Comparison of ENCODE assay signal across 10 cellular contexts in genomic region chr16:83458612-83459011, GRCh38.
DNase-seq lines count a peak whose midpoint lies in the region; ATAC-seq and TF ChIP-seq lines count a peak whose summit lies in the region.
"Had no signal": no experiment of that assay in that cellular context is flagged by ENCODE, and none has a peak within 500 bp of the region (broad histone marks: within the 10 kb centered on the region; RNA-seq: fewer than 3 reads in every experiment).

No MANE protein-coding gene starts in this region.

- no peaks in the 10 kb centered on the region for H3K79me2 ChIP-seq in KMS-11 (ENCODE audit: insufficient read depth, low read depth)

- ATAC-seq in GM18861 (IDR thresholded peaks at IDR 0.05; ENCODE audit: unreplicated experiment) = peak; percentile 77
- no peak for ATAC-seq in left ventricle myocardium superior

- no peaks in the 10 kb centered on the region for H4K20me1 ChIP-seq in KMS-11 (ENCODE audit: insufficient read depth)

- H3K4me3 ChIP-seq in KMS-11 (IDR thresholded peaks at IDR 0.05; ENCODE audit: insufficient read depth, low read depth, low read length) = no peak overlapping the region
- H3K4me3 ChIP-seq: thoracic aorta had no signal

- intact Hi-C loops in left ventricle myocardium superior (cut with micrococcal nuclease) (no loop called here), CD14-positive monocyte (cut with micrococcal nuclease) (no loop called here)

- TF ChIP-seq CTCF in KMS-11 (conservative IDR thresholded peaks at IDR 0.05; ENCODE audit: low read depth, low read length) (no peak), CD14-positive monocyte (IDR thresholded peaks at IDR 0.05) (no peak)

- H3K36me3 Mint-ChIP-seq in CD14-positive monocyte = no peaks in the 10 kb centered on the region

- no peak overlapping the region; the same call in 1 of the 2 replicates for H3K27ac ChIP-seq in KMS-11
- H3K27ac ChIP-seq: thoracic aorta had no signal

- H3K36me3 ChIP-seq in KMS-11 (ENCODE audit: insufficient read depth) = no peaks in the 10 kb centered on the region
- H3K36me3 ChIP-seq: thoracic aorta had no signal

- peak; percentile 74 for DNase-seq in HCEC 1CT
- peak; percentile 96 for DNase-seq in iris pigment epithelial cell (ENCODE audit: low read depth)
- no peak for DNase-seq in left ventricle myocardium superior
- no peak for DNase-seq in OCI-M1 (lab: John Stamatoyannopoulos, UW)
- DNase-seq in NCI-H146 treated with DMSO at 0.1 percent for 48 hours (lab: John Stamatoyannopoulos, UW; ENCODE audit: unreplicated experiment) = no peak
- DNase-seq in CD14-positive monocyte (ENCODE audit: low spot score) = no peak
- DNase-seq: T-helper 9 cell had no signal

- peak overlapping the region; percentile 31 for H3K4me2 ChIP-seq in KMS-11

- H3K9me3 Mint-ChIP-seq in CD14-positive monocyte = peaks cover 0 to 7% (median 0%) of the 10 kb centered on the region in 7 donors

- no peaks in the 10 kb centered on the region for H3K4me1 ChIP-seq in KMS-11 (ENCODE audit: low read depth, poor library complexity, severe bottlenecking)

- peak overlapping the region; percentile 1; the same call in 1 of the 2 replicates for H2AFZ ChIP-seq in KMS-11 (ENCODE audit: low read depth)

- no peak overlapping the region for H3K9ac ChIP-seq in KMS-11

- peaks cover 0 to 3% (median 0%) of the 10 kb centered on the region in 3 donors for H3K27me3 Mint-ChIP-seq in CD14-positive monocyte (ENCODE audit: low read depth in 3 of 3)

- no peaks in the 10 kb centered on the region for H3K4me1 Mint-ChIP-seq in CD14-positive monocyte

- no peak overlapping the region for H3K4me3 Mint-ChIP-seq in CD14-positive monocyte

- H3K27me3 ChIP-seq in KMS-11 (ENCODE audit: insufficient read depth, low read depth) = no peaks in the 10 kb centered on the region

- H3K27ac Mint-ChIP-seq in CD14-positive monocyte = peak overlapping the region in 1 of 7 donors; percentile 28

Comparison
In these comparisons a context has a peak if more than half of its experiments do, and no peak if none do; other contexts are left out.
1. DNase-seq: peak in HCEC 1CT (single experiment) and iris pigment epithelial cell (single experiment); none in left ventricle myocardium superior (single experiment), OCI-M1 (single experiment), NCI-H146 treated with DMSO at 0.1 percent for 48 hours (single experiment) and CD14-positive monocyte (single experiment).